ENCODE assay signal across 1 cellular context in the genomic region with DNA sequence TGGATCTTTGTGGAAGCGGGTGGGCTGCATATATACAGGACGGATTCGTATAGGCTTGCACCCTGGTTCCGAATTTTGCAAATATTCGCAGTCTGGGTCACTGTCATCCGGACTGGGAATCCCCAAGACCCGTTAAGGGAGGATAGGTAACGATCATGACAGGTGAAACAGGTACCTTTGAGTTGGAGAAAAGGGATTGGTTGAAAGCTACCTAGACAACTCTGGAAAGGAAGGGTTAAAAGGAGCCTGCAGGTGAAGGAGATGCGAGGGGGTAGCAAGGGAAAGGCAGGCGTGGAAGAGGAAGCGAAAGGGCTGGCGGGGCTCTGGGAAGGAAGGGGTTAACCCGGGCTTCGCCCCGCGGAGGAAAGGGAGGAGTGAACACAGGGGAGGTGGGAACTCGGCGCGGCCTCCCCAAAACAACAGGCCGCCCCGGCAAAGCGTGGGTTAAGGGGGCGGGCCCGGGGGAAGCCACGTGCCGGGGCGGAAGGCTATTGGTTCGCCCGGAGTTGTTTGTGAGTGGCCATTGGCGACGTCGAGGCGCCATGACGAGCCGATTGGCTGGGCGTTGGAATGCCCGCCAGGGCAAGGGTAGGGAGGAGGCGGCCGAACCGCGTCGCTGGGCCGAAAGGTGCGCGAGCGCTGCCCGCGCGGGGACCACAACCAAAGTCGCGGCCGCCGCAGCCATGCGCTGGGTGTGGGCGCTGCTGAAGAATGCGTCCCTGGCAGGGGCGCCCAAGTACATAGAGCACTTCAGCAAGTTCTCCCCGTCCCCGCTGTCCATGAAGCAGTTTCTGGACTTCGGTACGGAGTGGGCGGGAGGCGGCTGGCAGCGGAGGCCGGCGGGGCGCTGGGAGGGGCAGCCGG.
TF ChIP-seq lines count a peak whose summit lies in the region.

A gene (plus strand): TSS at position 599 of the 864 bp plus-strand sequence. CDS start 85 bp downstream, at position 684.

TF ChIP-seq in GM23338, 12 proteins besides CTCF, POLR2A, EP300 and RAD21 (continued from another document):
- TF ChIP-seq CREB1 (CRISPR knock-in tag; IDR thresholded peaks at IDR 0.05; ENCODE audit: low read depth) = peak; percentile 72
